Comparison of ENCODE assay signal across 9 cellular contexts in the genomic region with DNA sequence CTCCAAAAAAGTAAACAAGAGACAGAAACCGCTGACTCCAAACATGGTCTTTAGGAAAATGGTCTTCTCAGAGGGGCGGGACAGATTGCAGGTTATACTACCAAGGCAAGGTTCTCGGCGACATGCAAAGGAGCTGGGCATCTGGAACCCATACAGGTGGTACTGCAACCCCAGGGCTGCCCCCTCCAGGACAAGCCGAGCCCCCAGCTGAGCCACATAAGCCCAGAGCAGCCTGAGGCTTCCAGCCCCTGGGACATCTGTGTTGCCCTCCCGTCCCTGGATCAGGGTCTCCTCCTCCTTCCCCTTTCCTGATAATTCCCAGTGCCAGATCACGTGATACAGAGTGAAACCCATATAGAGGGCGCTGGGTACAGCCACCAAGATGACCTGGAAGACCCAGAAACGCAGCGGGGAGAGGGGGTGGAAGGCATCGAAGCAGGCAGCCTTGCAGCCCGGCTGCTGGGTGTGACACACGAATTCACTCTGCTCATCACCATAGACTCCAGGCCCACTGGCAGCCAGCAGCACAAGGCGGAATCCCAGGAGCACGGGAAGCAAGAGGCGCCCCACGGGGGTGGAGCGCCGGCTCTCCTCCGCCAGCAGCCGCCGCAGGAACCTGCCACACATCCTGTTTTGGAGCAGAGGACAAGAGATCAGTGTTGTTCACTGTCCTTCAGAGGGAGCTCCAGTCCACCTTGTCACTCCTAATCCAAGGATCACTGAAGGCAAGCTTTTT. TPM values are rescaled to one million over a fixed set of nuclear protein-coding genes. Genes with fewer than 3 reads are reported as not detected.
A peak's percentile ranks its signal among the peaks of the same experiment; 100 is the strongest.
DNase-seq lines count a peak whose midpoint lies in the region; ATAC-seq and TF ChIP-seq lines count a peak whose summit lies in the region.
"Had no signal": no experiment of that assay in that cellular context is flagged by ENCODE, and none has a peak within 500 bp of the region (broad histone marks: within the 10 kb centered on the region; RNA-seq: fewer than 3 reads in every experiment).

TSS of gene GJC3 (minus strand) at position 627 of the 736 bp plus-strand sequence. CDS start at position 627, 0 bp downstream.

- H3K27me3 Mint-ChIP-seq in activated T-helper 17 cell treated with anti-CD3 and anti-CD28 coated beads, Interleukin-2, amount 50 U/mL, for 72 hours = peaks cover 13% of the 10 kb centered on the region
- H3K27me3 Mint-ChIP-seq in neural crest cell (ENCODE audit: low read depth) = peaks cover 48% of the 10 kb centered on the region

- peak; percentile 55 for DNase-seq in CMK (ENCODE audit: low read depth)
- DNase-seq in HT-29 (ENCODE audit: low spot score) = peak; percentile 85
- DNase-seq in NOMO-1 treated with DMSO at 0.1 percent for 48 hours (lab: John Stamatoyannopoulos, UW; ENCODE audit: unreplicated experiment) = peak; percentile 69
- peak; percentile 48 to 81 for DNase-seq in foreskin fibroblast
- peak; percentile 46 for DNase-seq in neural crest cell (ENCODE audit: low read depth, low spot score)

- H3K4me3 ChIP-seq in foreskin fibroblast (ENCODE audit: low read depth in 1 of 2, low read length in 2 of 2) = peak within 1 kb of the TSS; percentile 23 to 25

- peak within 1 kb of the TSS; percentile 88 for H3K27ac Mint-ChIP-seq in activated T-helper 17 cell treated with anti-CD3 and anti-CD28 coated beads, Interleukin-2, amount 50 U/mL, for 72 hours
- H3K27ac Mint-ChIP-seq in neural crest cell (ENCODE audit: unreplicated experiment) = no peak within 1 kb of the TSS

- peak; percentile 96 for ATAC-seq in activated T-helper 17 cell treated with anti-CD3 and anti-CD28 coated beads, Interleukin-2, amount 50 U/mL, for 72 hours (replicated peaks)
- no peak for ATAC-seq in HG03521 (IDR thresholded peaks at IDR 0.05; ENCODE audit: unreplicated experiment)
- no peak for ATAC-seq in HG03378 (IDR thresholded peaks at IDR 0.05; ENCODE audit: unreplicated experiment)

- H3K36me3 Mint-ChIP-seq in activated T-helper 17 cell treated with anti-CD3 and anti-CD28 coated beads, Interleukin-2, amount 50 U/mL, for 72 hours (ENCODE audit: low read depth) = no peaks in the 10 kb centered on the region
- H3K36me3 Mint-ChIP-seq in neural crest cell (ENCODE audit: low read depth) = no peaks in the 10 kb centered on the region

- peaks cover 13% of the 10 kb centered on the region for H3K4me1 Mint-ChIP-seq in activated T-helper 17 cell treated with anti-CD3 and anti-CD28 coated beads, Interleukin-2, amount 50 U/mL, for 72 hours
- peaks cover 26% of the 10 kb centered on the region for H3K4me1 Mint-ChIP-seq in neural crest cell

- H3K4me3 Mint-ChIP-seq in activated T-helper 17 cell treated with anti-CD3 and anti-CD28 coated beads, Interleukin-2, amount 50 U/mL, for 72 hours = peak within 1 kb of the TSS; percentile 77
- peak within 1 kb of the TSS; percentile 80 for H3K4me3 Mint-ChIP-seq in neural crest cell

- TF ChIP-seq CTCF in foreskin fibroblast (IDR thresholded peaks at IDR 0.05; ENCODE audit: low read depth, low read length) (peak; percentile 34), neural crest cell (conservative IDR thresholded peaks at IDR 0.05) (peak; percentile 55)

- H3K9me3 Mint-ChIP-seq in activated T-helper 17 cell treated with anti-CD3 and anti-CD28 coated beads, Interleukin-2, amount 50 U/mL, for 72 hours = no peaks in the 10 kb centered on the region
- H3K9me3 Mint-ChIP-seq in neural crest cell = no peaks in the 10 kb centered on the region

RNA-seq across cellular contexts. Expression of gene GJC3, which starts in this region (rescaled TPM):
- total RNA-seq in HT-29 (2014; rRNA removed; shearing (Covaris generic)) = not detected in 2 replicates
- total RNA-seq in activated T-helper 17 cell treated with anti-CD3 and anti-CD28 coated beads, Interleukin-2, amount 50 U/mL, for 72 hours = not detected
- 0.28 and 0.45 TPM in 2 replicates for total RNA-seq in neural crest cell
- total RNA-seq: NCI-H460 had no signal

Comparison
In these comparisons a context has a peak if more than half of its experiments do, and no peak if none do; other contexts are left out.
1. Peak in DNase-seq in HT-29; RNA of the gene not detected or under 1 TPM.
2. Peak in ATAC-seq in activated T-helper 17 cell treated with anti-CD3 and anti-CD28 coated beads, Interleukin-2, amount 50 U/mL, for 72 hours; RNA of the gene not detected or under 1 TPM.
3. Peak in DNase-seq in neural crest cell; RNA of the gene not detected or under 1 TPM.